1 cellular context compared by ENCODE assay signal in the genomic region with DNA sequence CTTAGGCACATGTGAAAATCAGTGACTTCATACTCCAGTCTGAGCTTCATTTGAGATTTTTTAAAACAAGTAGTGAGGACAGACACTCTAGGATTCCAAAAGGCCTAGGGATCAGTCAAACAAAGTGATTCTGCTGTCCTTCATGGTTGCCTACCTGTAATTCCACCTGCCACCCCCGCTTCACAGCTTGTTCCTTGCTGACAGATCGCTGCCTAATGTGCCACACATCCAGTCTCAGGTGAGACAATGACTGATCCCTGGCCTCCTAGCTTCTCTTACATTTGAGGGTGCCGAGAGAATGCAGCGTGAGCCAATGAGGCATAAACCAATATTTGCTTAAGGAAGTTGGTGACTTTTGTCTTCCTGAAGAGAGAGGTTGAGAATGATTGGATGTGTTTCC.
TF ChIP-seq lines count a peak whose summit lies in the region.

No MANE protein-coding gene starts in this region.

TF ChIP-seq in GM23338, 12 proteins besides CTCF, POLR2A, EP300 and RAD21 (continued from another document):
- no peak for TF ChIP-seq ZNF462 (CRISPR knock-in tag; IDR thresholded peaks at IDR 0.05)
- TF ChIP-seq EZH2phosphoT487 (IDR thresholded peaks at IDR 0.05; ENCODE audit: unreplicated experiment): no peak
